18 cellular contexts compared by ENCODE assay signal in the genomic region with DNA sequence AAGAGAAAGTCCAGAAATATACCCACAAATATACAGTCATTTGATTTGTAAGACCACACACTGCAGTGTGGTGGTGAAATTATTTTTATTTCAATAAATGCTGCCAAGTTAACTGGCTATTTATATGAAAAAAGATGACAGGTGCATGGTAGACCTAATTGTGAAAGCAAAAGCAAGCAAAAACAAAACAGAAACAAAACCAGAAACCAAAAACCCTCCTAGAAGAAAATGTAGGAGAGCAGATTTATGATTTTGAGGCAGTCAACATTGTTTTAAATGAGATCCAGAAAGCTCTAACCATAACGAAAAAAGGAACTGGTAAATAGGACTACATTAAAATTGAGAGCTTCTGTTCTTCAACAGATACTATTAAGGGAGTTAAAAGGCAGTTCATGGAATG.
"Had no signal": no experiment of that assay in that cellular context is flagged by ENCODE, and none has a peak within 500 bp of the region (broad histone marks: within the 10 kb centered on the region; RNA-seq: fewer than 3 reads in every experiment).

No MANE protein-coding gene starts in this region.

- H3K9me3 ChIP-seq: uterus had no signal

- H3K27ac ChIP-seq: heart right ventricle, skin epidermis, upper lobe of left lung, uterus had no signal

- ATAC-seq: esophagus mucosa, heart right ventricle, natural killer cell, sciatic nerve had no signal

- H3K4me1 ChIP-seq: heart right ventricle, upper lobe of left lung, uterus had no signal

- H3K36me3 ChIP-seq: heart right ventricle, upper lobe of left lung, uterus had no signal

- FAIRE-seq: endometrium, frontal cortex, islet of Langerhans had no signal

- H3K4me3 ChIP-seq: heart right ventricle, skin epidermis, upper lobe of left lung, uterus had no signal

- DNase-seq: cortex of kidney; effector memory CD4-positive, alpha-beta T cell; heart right ventricle; hypothalamus; kidney glomerular epithelial cell; mesendoderm; natural killer cell; posterior cingulate gyrus; stimulated activated CD4-positive, alpha-beta T cell treated with anti-CD3 and anti-CD28 coated beads, Interleukin-2, amount 100 ng/mL, for 24 hours; stimulated activated naive CD4-positive, alpha-beta T cell; upper lobe of left lung; uterus had no signal

- H3K27me3 ChIP-seq: heart right ventricle, upper lobe of left lung, uterus had no signal
